Comparison of ENCODE assay signal across 10 cellular contexts in the genomic region with DNA sequence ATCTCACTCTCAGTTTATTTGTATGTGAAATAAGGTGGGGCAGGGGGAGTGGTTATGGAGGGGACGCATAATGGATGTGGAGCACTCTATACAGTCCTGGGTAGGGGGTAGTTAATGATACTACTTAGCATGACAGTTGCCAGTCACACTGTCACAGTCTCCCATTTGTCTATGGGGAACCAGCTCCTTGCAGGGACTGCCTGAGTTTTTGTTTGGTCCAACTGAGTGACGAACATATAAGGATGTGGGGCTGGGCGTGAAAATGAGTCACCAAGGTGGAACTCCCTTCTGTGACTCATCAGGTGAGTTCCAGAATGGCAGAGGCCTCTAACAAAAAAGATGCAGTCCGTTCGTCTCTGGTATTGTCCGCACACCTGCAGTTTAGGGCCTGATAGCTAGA.
DNase-seq lines count a peak whose midpoint lies in the region; ATAC-seq and TF ChIP-seq lines count a peak whose summit lies in the region.
"Had no signal": no experiment of that assay in that cellular context is flagged by ENCODE, and none has a peak within 500 bp of the region (broad histone marks: within the 10 kb centered on the region; RNA-seq: fewer than 3 reads in every experiment).

No MANE protein-coding gene starts in this region.

- no peak overlapping the region for H3K4me3 Mint-ChIP-seq in Caco-2 (ENCODE audit: unreplicated experiment)
- no peak overlapping the region for H3K4me3 Mint-ChIP-seq in activated CD8-positive, alpha-beta T cell treated with anti-CD3 and anti-CD28 coated beads for 36 hours
- no peak overlapping the region for H3K4me3 Mint-ChIP-seq in naive thymus-derived CD4-positive, alpha-beta T cell
- H3K4me3 Mint-ChIP-seq: neural crest cell had no signal

- CTCF ChIA-PET in Caco-2 (lab: Charles Lee) = no interaction called here
- CTCF ChIA-PET in activated CD8-positive, alpha-beta T cell treated with anti-CD3 and anti-CD28 coated beads for 36 hours (lab: Charles Lee) = no interaction called here
- CTCF ChIA-PET in naive thymus-derived CD4-positive, alpha-beta T cell (lab: Charles Lee) = no interaction called here

- peaks cover 11% of the 10 kb centered on the region for H3K4me1 Mint-ChIP-seq in Caco-2 (ENCODE audit: low read depth, unreplicated experiment)
- peaks cover 25% of the 10 kb centered on the region for H3K4me1 Mint-ChIP-seq in activated CD8-positive, alpha-beta T cell treated with anti-CD3 and anti-CD28 coated beads for 36 hours (ENCODE audit: low read depth)
- H3K4me1 Mint-ChIP-seq in naive thymus-derived CD4-positive, alpha-beta T cell = peaks cover 0 to 14% (median 4%) of the 10 kb centered on the region in 7 donors

- ATAC-seq in HG02610 (IDR thresholded peaks at IDR 0.05; ENCODE audit: unreplicated experiment) = peak; percentile 66
- ATAC-seq in activated CD8-positive, alpha-beta T cell treated with anti-CD3 and anti-CD28 coated beads for 36 hours = peak; percentile 94
- peak; percentile 35 for ATAC-seq in naive thymus-derived CD4-positive, alpha-beta T cell

- peaks cover 4% of the 10 kb centered on the region for H3K27me3 Mint-ChIP-seq in Caco-2 (ENCODE audit: insufficient read depth, unreplicated experiment)
- no peaks in the 10 kb centered on the region for H3K27me3 Mint-ChIP-seq in activated CD8-positive, alpha-beta T cell treated with anti-CD3 and anti-CD28 coated beads for 36 hours
- H3K27me3 Mint-ChIP-seq in naive thymus-derived CD4-positive, alpha-beta T cell = peaks cover 0 to 3% (median 0%) of the 10 kb centered on the region in 5 donors

- H3K9me3 ChIP-seq in Caco-2 = no peaks in the 10 kb centered on the region
- no peaks in the 10 kb centered on the region for H3K9me3 ChIP-seq in naive thymus-derived CD4-positive, alpha-beta T cell (ENCODE audit: control insufficient read depth in 2 of 3, low read length in 3 of 3)
- H3K9me3 ChIP-seq in SJCRH30 (replicated peaks) = no peaks in the 10 kb centered on the region

- TF ChIP-seq CTCF in Caco-2 (IDR thresholded peaks at IDR 0.05; ENCODE audit: insufficient read depth in 1 of 2, low read depth in 1 of 2, low read length in 1 of 2, severe bottlenecking in 1 of 2, unreplicated experiment in 1 of 2) = no peak
- no peak for TF ChIP-seq CTCF in activated CD8-positive, alpha-beta T cell treated with anti-CD3 and anti-CD28 coated beads for 36 hours (IDR thresholded peaks at IDR 0.05)

- H3K36me3 Mint-ChIP-seq in Caco-2 (ENCODE audit: insufficient read depth, unreplicated experiment) = no peaks in the 10 kb centered on the region
- H3K36me3 Mint-ChIP-seq in activated CD8-positive, alpha-beta T cell treated with anti-CD3 and anti-CD28 coated beads for 36 hours (ENCODE audit: low read depth) = no peaks in the 10 kb centered on the region
- peaks cover 3 to 23% (median 8%) of the 10 kb centered on the region in 5 donors for H3K36me3 Mint-ChIP-seq in naive thymus-derived CD4-positive, alpha-beta T cell

- no peaks in the 10 kb centered on the region for H3K9me3 Mint-ChIP-seq in Caco-2 (ENCODE audit: unreplicated experiment)
- H3K9me3 Mint-ChIP-seq in activated CD8-positive, alpha-beta T cell treated with anti-CD3 and anti-CD28 coated beads for 36 hours = no peaks in the 10 kb centered on the region
- peaks cover 0 to 1% (median 0%) of the 10 kb centered on the region in 11 donors for H3K9me3 Mint-ChIP-seq in naive thymus-derived CD4-positive, alpha-beta T cell
- H3K9me3 Mint-ChIP-seq: neural crest cell had no signal

- H3K27me3 ChIP-seq in Caco-2 (replicated peaks; ENCODE audit: control insufficient read depth, insufficient read depth, low read length) (no peaks in the 10 kb centered on the region), SJCRH30 (no peaks in the 10 kb centered on the region)
- H3K27me3 ChIP-seq in naive thymus-derived CD4-positive, alpha-beta T cell (ENCODE audit: control insufficient read depth in 2 of 2, insufficient read depth in 2 of 2, low read length in 2 of 2) = no peaks in the 10 kb centered on the region

- H3K4me3 ChIP-seq in Caco-2 (ENCODE audit: low read depth, low read length) = no peak overlapping the region
- no peak overlapping the region for H3K4me3 ChIP-seq in naive thymus-derived CD4-positive, alpha-beta T cell (ENCODE audit: low read length)
- no peak overlapping the region for H3K4me3 ChIP-seq in SJCRH30

- intact Hi-C loops in Caco-2 (cut with micrococcal nuclease; ENCODE audit: unreplicated experiment) = no loop called here
- intact Hi-C loops in activated CD8-positive, alpha-beta T cell treated with anti-CD3 and anti-CD28 coated beads for 36 hours (cut with micrococcal nuclease) = loop anchor here (10.0 kb wide), 1 partner anchor 64 kb away; no protein-coding TSS in a partner anchor
- intact Hi-C loops in naive thymus-derived CD4-positive, alpha-beta T cell (cut with micrococcal nuclease) = no loop called here

- DNase-seq in Caco-2 (peak; percentile 44 to 51), middle frontal gyrus (ENCODE audit: extremely low spot score, low spot score) (no peak), SJCRH30 (no peak), GF-D8 (lab: John Stamatoyannopoulos, UW) (no peak), GDM1 (lab: John Stamatoyannopoulos, UW) (no peak)
- DNase-seq in activated CD8-positive, alpha-beta T cell treated with anti-CD3 and anti-CD28 coated beads for 36 hours = peak; percentile 78
- peak in 1 of 9 donors; percentile 26 for DNase-seq in naive thymus-derived CD4-positive, alpha-beta T cell
- DNase-seq: NCI-H1436 treated with DMSO at 0.1 percent for 48 hours had no signal

- H3K36me3 ChIP-seq in Caco-2 (ENCODE audit: control insufficient read depth, insufficient read depth, low read length) (no peaks in the 10 kb centered on the region), SJCRH30 (no peaks in the 10 kb centered on the region)
- peaks cover 0 to 33% (median 0%) of the 10 kb centered on the region in 3 experiments for H3K36me3 ChIP-seq in naive thymus-derived CD4-positive, alpha-beta T cell (ENCODE audit: control insufficient read depth in 2 of 3, insufficient read depth in 3 of 3, low read length in 3 of 3)

- POLR2A ChIA-PET in Caco-2 (lab: Charles Lee) = no interaction called here
- POLR2A ChIA-PET in activated CD8-positive, alpha-beta T cell treated with anti-CD3 and anti-CD28 coated beads for 36 hours (lab: Charles Lee) = interaction anchor here (0.6 kb wide), 1 partner anchor 27 kb away, joined by 3 read pairs; no protein-coding TSS in a partner anchor
- POLR2A ChIA-PET in naive thymus-derived CD4-positive, alpha-beta T cell (lab: Charles Lee) = no interaction called here

- H3K27ac Mint-ChIP-seq in Caco-2 (ENCODE audit: unreplicated experiment) = no peak overlapping the region
- H3K27ac Mint-ChIP-seq in activated CD8-positive, alpha-beta T cell treated with anti-CD3 and anti-CD28 coated beads for 36 hours = no peak overlapping the region
- peak overlapping the region in 1 of 9 donors; percentile 33 for H3K27ac Mint-ChIP-seq in naive thymus-derived CD4-positive, alpha-beta T cell

- no peak overlapping the region for H3K27ac ChIP-seq in naive thymus-derived CD4-positive, alpha-beta T cell (ENCODE audit: low read depth, low read length)
- H3K27ac ChIP-seq in SJCRH30 = no peak overlapping the region

- H3K4me1 ChIP-seq in Caco-2 (peaks cover 13% of the 10 kb centered on the region), SJCRH30 (no peaks in the 10 kb centered on the region)
- no peaks in the 10 kb centered on the region for H3K4me1 ChIP-seq in naive thymus-derived CD4-positive, alpha-beta T cell (ENCODE audit: control insufficient read depth in 2 of 2, insufficient read depth in 2 of 2, low read length in 2 of 2)

- BruUV-seq in Caco-2 (replicated peaks; lab: Mats Ljungman, UMichigan) = no TSS peak

Comparison
In these comparisons a context has a peak if more than half of its experiments do, and no peak if none do; other contexts are left out.
1. DNase-seq: peak in Caco-2 (2 of 2) and activated CD8-positive, alpha-beta T cell treated with anti-CD3 and anti-CD28 coated beads for 36 hours (single experiment); none in middle frontal gyrus (single experiment), SJCRH30 (0 of 2), GF-D8 (single experiment) and GDM1 (single experiment).
2. ATAC-seq: peak in every context shown above with its lines; median percentile 94 in activated CD8-positive, alpha-beta T cell treated with anti-CD3 and anti-CD28 coated beads for 36 hours; 66 in HG02610; 35 in naive thymus-derived CD4-positive, alpha-beta T cell.